Comparison of ENCODE assay signal across 8 cellular contexts in the genomic region with DNA sequence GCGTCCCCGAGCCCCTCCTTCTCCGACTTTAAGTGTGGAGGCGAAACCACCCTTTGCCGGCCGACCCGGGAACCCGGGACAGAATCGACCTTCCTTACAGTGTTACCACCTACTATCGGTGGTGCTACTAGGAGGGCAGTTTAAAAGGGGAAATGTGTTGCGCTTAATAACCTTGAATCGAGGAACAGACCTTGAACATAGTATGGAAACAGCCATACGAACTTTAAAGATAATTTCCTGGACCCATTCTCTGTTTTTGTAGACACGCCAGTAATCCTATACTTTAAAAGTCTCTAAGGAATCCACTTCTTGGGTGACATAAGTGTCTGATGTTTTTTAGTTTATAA.
DNase-seq lines count a peak whose midpoint lies in the region; ATAC-seq lines count a peak whose summit lies in the region.

No MANE protein-coding gene starts in this region.

- H3K9me3 ChIP-seq in HUES6 (ENCODE audit: control insufficient read depth, insufficient read depth, low read depth, low read length) (no peaks in the 10 kb centered on the region), iPS-18c (ENCODE audit: control insufficient read depth, insufficient read depth, low read length) (no peaks in the 10 kb centered on the region)

- H3K4me3 Mint-ChIP-seq in activated naive CD8-positive, alpha-beta T cell = peak overlapping the region; percentile 94
- peak overlapping the region; percentile 91 to 98 for H3K4me3 Mint-ChIP-seq in stimulated activated naive B cell treated with anti-CD40 and anti-IgM and Interleukin-4, amounts not matched to agents 10 μg/mL and 1 μg/mL and 100 μg/mL, for 72 hours

- H3K27me3 Mint-ChIP-seq in activated naive CD8-positive, alpha-beta T cell = no peaks in the 10 kb centered on the region
- H3K27me3 Mint-ChIP-seq in stimulated activated naive B cell treated with anti-CD40 and anti-IgM and Interleukin-4, amounts not matched to agents 10 μg/mL and 1 μg/mL and 100 μg/mL, for 72 hours = no peaks in the 10 kb centered on the region

- H3K27ac Mint-ChIP-seq in activated naive CD8-positive, alpha-beta T cell = peak overlapping the region; percentile 97
- peak overlapping the region; percentile 98 for H3K27ac Mint-ChIP-seq in stimulated activated naive B cell treated with anti-CD40 and anti-IgM and Interleukin-4, amounts not matched to agents 10 μg/mL and 1 μg/mL and 100 μg/mL, for 72 hours

- H3K27ac ChIP-seq in HUES6 (ENCODE audit: low read depth, low read length) = no peak overlapping the region; the same call in 1 of the 2 replicates

- no peaks in the 10 kb centered on the region for H3K9me3 Mint-ChIP-seq in activated naive CD8-positive, alpha-beta T cell (ENCODE audit: low read depth)
- no peaks in the 10 kb centered on the region for H3K9me3 Mint-ChIP-seq in stimulated activated naive B cell treated with anti-CD40 and anti-IgM and Interleukin-4, amounts not matched to agents 10 μg/mL and 1 μg/mL and 100 μg/mL, for 72 hours

- peaks cover 15% of the 10 kb centered on the region; the same call in 1 of the 2 replicates for H3K4me1 ChIP-seq in HUES6 (ENCODE audit: control insufficient read depth, insufficient read depth, low read length)

- peak overlapping the region; percentile 90 for H3K9ac ChIP-seq in HUES6 (ENCODE audit: low read length)

- H3K4me3 ChIP-seq in HUES6 (ENCODE audit: low read depth, low read length) = peak overlapping the region; percentile 94
- H3K4me3 ChIP-seq in iPS-18c (ENCODE audit: insufficient read depth, low read depth, low read length) = peak overlapping the region; percentile 95

- no peak for ATAC-seq in stimulated activated naive B cell treated with anti-CD40 and anti-IgM and Interleukin-4, amounts not matched to agents 10 μg/mL and 1 μg/mL and 100 μg/mL, for 72 hours (replicated peaks)
- ATAC-seq in GM21825 (IDR thresholded peaks at IDR 0.05; ENCODE audit: unreplicated experiment) = no peak
- no peak for ATAC-seq in HG02870 (IDR thresholded peaks at IDR 0.05; ENCODE audit: unreplicated experiment)

- H3K4me1 Mint-ChIP-seq in activated naive CD8-positive, alpha-beta T cell (ENCODE audit: low read depth) = peaks cover 35% of the 10 kb centered on the region
- H3K4me1 Mint-ChIP-seq in stimulated activated naive B cell treated with anti-CD40 and anti-IgM and Interleukin-4, amounts not matched to agents 10 μg/mL and 1 μg/mL and 100 μg/mL, for 72 hours = peaks cover 5 to 18% of the 10 kb centered on the region in 2 donors

- H3K27me3 ChIP-seq in HUES6 (ENCODE audit: control insufficient read depth, insufficient read depth, low read length) = no peaks in the 10 kb centered on the region

- no peak for DNase-seq in stimulated activated naive B cell treated with anti-CD40 and anti-IgM and Interleukin-4, amounts not matched to agents 10 μg/mL and 1 μg/mL and 100 μg/mL, for 72 hours
- no peak for DNase-seq in globus pallidus (ENCODE audit: low spot score)
- DNase-seq in NCI-H187 treated with DMSO at 0.1 percent for 48 hours (lab: John Stamatoyannopoulos, UW) = no peak

- peaks cover 7% of the 10 kb centered on the region for H3K36me3 Mint-ChIP-seq in activated naive CD8-positive, alpha-beta T cell
- peaks cover 8 to 10% of the 10 kb centered on the region in 2 donors for H3K36me3 Mint-ChIP-seq in stimulated activated naive B cell treated with anti-CD40 and anti-IgM and Interleukin-4, amounts not matched to agents 10 μg/mL and 1 μg/mL and 100 μg/mL, for 72 hours

- peaks cover 13% of the 10 kb centered on the region for H3K36me3 ChIP-seq in HUES6 (ENCODE audit: control insufficient read depth, insufficient read depth, low read length)
